22 cellular contexts compared by ENCODE assay signal in the genomic region with DNA sequence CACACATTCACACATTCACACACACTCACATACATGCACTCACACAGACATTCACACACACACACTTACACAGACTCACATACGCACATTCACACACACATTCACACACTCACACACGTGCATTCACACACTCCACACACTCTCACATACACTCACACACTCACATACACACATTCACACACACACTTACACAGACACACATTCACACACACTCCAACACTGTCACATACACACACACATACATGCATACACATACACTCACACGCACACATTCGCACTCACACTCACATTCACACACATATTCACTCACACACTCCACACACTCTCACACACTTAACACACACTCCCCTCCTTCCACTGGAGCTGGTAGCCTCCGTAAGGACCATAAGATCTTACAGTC. TPM values are rescaled to one million over a fixed set of nuclear protein-coding genes. Genes with fewer than 3 reads are reported as not detected.
DNase-seq lines count a peak whose midpoint lies in the region; FAIRE-seq and TF ChIP-seq lines count a peak whose summit lies in the region.
"Had no signal": no experiment of that assay in that cellular context is flagged by ENCODE, and none has a peak within 500 bp of the region (broad histone marks: within the 10 kb centered on the region; RNA-seq: fewer than 3 reads in every experiment).

No MANE protein-coding gene starts in this region.

- WGBS in esophagus muscularis mucosa: 64% methylated on average over 5 of the region's 5 CpGs
- WGBS in trophoblast cell (ENCODE audit: extremely low coverage, insufficient coverage, insufficient read length): 100% methylated on average over 3 of the region's 5 CpGs

- no peak overlapping the region for H4K12ac ChIP-seq in trophoblast cell (ENCODE audit: low read depth, low read length)

- H2AK5ac ChIP-seq in trophoblast cell (ENCODE audit: low read length): no peak overlapping the region

- H3K4me2 ChIP-seq in trophoblast cell (ENCODE audit: low read length): no peak overlapping the region

- H4K91ac ChIP-seq in trophoblast cell (ENCODE audit: low read depth, low read length): no peak overlapping the region

- H2BK12ac ChIP-seq in trophoblast cell (ENCODE audit: low read length): no peak overlapping the region

- no peak for TF ChIP-seq EP300 in esophagus muscularis mucosa (IDR thresholded peaks at IDR 0.05)

- TF ChIP-seq POLR2A in esophagus muscularis mucosa (IDR thresholded peaks at IDR 0.05; ENCODE audit: low read depth): no peak

- peaks cover 11 to 21% (median 14%) of the 10 kb centered on the region in 4 donors for H3K4me1 ChIP-seq in esophagus muscularis mucosa
- no peaks in the 10 kb centered on the region for H3K4me1 ChIP-seq in trophoblast cell (ENCODE audit: control insufficient read depth in 1 of 2, insufficient read depth in 2 of 2, low read length in 2 of 2)
- H3K4me1 ChIP-seq: colonic mucosa had no signal

- H3K18ac ChIP-seq in trophoblast cell (ENCODE audit: low read length): no peak overlapping the region

- POLR2A ChIA-PET in RWPE1 (lab: Yijun Ruan, JAX; ENCODE audit: low non-redundant PET): no interaction called here

- TF ChIP-seq CTCF in C4-2B (conservative IDR thresholded peaks at IDR 0.05) (no peak), RWPE1 (conservative IDR thresholded peaks at IDR 0.05; ENCODE audit: low read depth) (no peak), esophagus muscularis mucosa (IDR thresholded peaks at IDR 0.05) (no peak), D721Med (IDR thresholded peaks at IDR 0.05; ENCODE audit: insufficient read depth, missing control alignments) (no peak)

- no peak overlapping the region for H2AFZ ChIP-seq in trophoblast cell (ENCODE audit: insufficient read depth, low read length, poor library complexity)

- H3K27me3 ChIP-seq in esophagus muscularis mucosa (no peaks in the 10 kb centered on the region), trophoblast cell (ENCODE audit: insufficient read depth, low read length) (no peaks in the 10 kb centered on the region)
- H3K27me3 ChIP-seq: colonic mucosa, testis had no signal

- peak overlapping the region; percentile 23 for H3K23ac ChIP-seq in trophoblast cell (ENCODE audit: low read length)

- no peaks in the 10 kb centered on the region for H3K36me3 ChIP-seq in esophagus muscularis mucosa
- no peaks in the 10 kb centered on the region for H3K36me3 ChIP-seq in trophoblast cell (ENCODE audit: control insufficient read depth in 1 of 2, insufficient read depth in 2 of 2, low read length in 2 of 2)
- H3K36me3 ChIP-seq: colonic mucosa had no signal

- CTCF ChIA-PET in RWPE1 (lab: Yijun Ruan, JAX): interaction anchor here (0.6 to 1.5 kb wide), 3 partner anchors 45 to 567 kb away, joined by 3 to 5 read pairs (median 3); no protein-coding TSS in a partner anchor

- DNase-seq in RWPE1 (ENCODE audit: low spot score) (no peak), esophagus muscularis mucosa (ENCODE audit: extremely low spot score) (no peak), trophoblast cell (no peak), HUDEP-2 (lab: John Stamatoyannopoulos, UW; ENCODE audit: unreplicated experiment in 76 of 76) (no peak), inferior parietal cortex (ENCODE audit: extremely low spot score) (no peak), D721Med (ENCODE audit: insufficient read length, low spot score) (no peak), hypothalamus (lab: John Stamatoyannopoulos, UW) (no peak)
- DNase-seq: activated CD4-positive, CD25-positive, alpha-beta regulatory T cell treated with anti-CD3 and anti-CD28 coated beads, Interleukin-2, amount 50 U/mL, for 72 hours; activated naive CD4-positive, alpha-beta T cell treated with anti-CD3 and anti-CD28 coated beads, Interleukin-2, amount 50 U/mL, for 16 hours; activated T-cell treated with anti-CD3 and anti-CD28 coated beads, Interleukin-2, amount 50 U/mL, for 72 hours; colonic mucosa; NCI-H774; testis had no signal

- intact Hi-C loops in esophagus muscularis mucosa (cut with DNase I): no loop called here

- H3K4me3 ChIP-seq in esophagus muscularis mucosa: no peak overlapping the region
- no peak overlapping the region for H3K4me3 ChIP-seq in trophoblast cell (ENCODE audit: low read depth, low read length)
- H3K4me3 ChIP-seq: colonic mucosa, SK-N-MC, testis had no signal

- H2BK120ac ChIP-seq in trophoblast cell (ENCODE audit: insufficient read depth, low read length, poor library complexity): no peak overlapping the region

- H2BK5ac ChIP-seq in trophoblast cell (ENCODE audit: low read depth, low read length, poor library complexity): no peak overlapping the region

- peak overlapping the region; percentile 10 for H3K9ac ChIP-seq in trophoblast cell (ENCODE audit: low read length)

- no peaks in the 10 kb centered on the region for H3K9me3 ChIP-seq in esophagus muscularis mucosa
- H3K9me3 ChIP-seq in trophoblast cell (ENCODE audit: insufficient read depth, low read depth, low read length): peaks cover 3% of the 10 kb centered on the region
- H3K9me3 ChIP-seq: colonic mucosa, testis had no signal

- H4K8ac ChIP-seq in trophoblast cell (ENCODE audit: low read depth, low read length): no peak overlapping the region

- H3K27ac ChIP-seq in C4-2B (peak overlapping the region; percentile 2; the same call in 1 of the 2 replicates), RWPE1 (peak overlapping the region; percentile 90), esophagus muscularis mucosa (replicated peaks in 1 of 4) (peak overlapping the region in 3 of 4 donors; percentile 35 to 64 (median 48)), trophoblast cell (ENCODE audit: low read depth, low read length) (no peak overlapping the region)
- H3K27ac ChIP-seq: colonic mucosa, SK-N-MC, testis had no signal

- H3K4ac ChIP-seq in trophoblast cell (ENCODE audit: low read depth, low read length): no peak overlapping the region

- H3K79me2 ChIP-seq in trophoblast cell (ENCODE audit: control insufficient read depth, insufficient read depth, low read length, poor library complexity): no peaks in the 10 kb centered on the region

- no peak overlapping the region for H3K14ac ChIP-seq in trophoblast cell (ENCODE audit: low read length)

- no peaks in the 10 kb centered on the region for H3K79me1 ChIP-seq in trophoblast cell (ENCODE audit: low read length)

- no peak for FAIRE-seq in D721Med (lab: Jason Lieb, UNC)
- FAIRE-seq: endometrium, GM19239 had no signal

RNA-seq across cellular contexts. Expression of gene CAMK2A, which starts 26.2 kb away (rescaled TPM):
- total RNA-seq in esophagus muscularis mucosa: 1 to 10 TPM; 2.5 to 8.0 (median 3.8) TPM
- polyA plus RNA-seq in trophoblast cell (2013): 0.21 and 0.40 TPM in 2 replicates
- total RNA-seq: activated CD8-positive, alpha-beta memory T cell treated with anti-CD3 and anti-CD28 coated beads for 36 hours; activated T-cell treated with anti-CD3 and anti-CD28 coated beads, Interleukin-2, amount 50 U/mL, for 72 hours; natural killer cell treated with Interleukin-12 subunit alpha and Interleukin-12 subunit beta and Interleukin-15 and Interleukin-18, amount 100 ng/mL, for 72 hours; OCI-LY7; pulmonary artery endothelial cell had no signal
- polyA plus RNA-seq: IgD-negative memory B cell had no signal

RNA-seq across cellular contexts. Expression of gene ARSI, which starts 39.4 kb away (rescaled TPM):
- 10 to 100 TPM in 3 of 4 donors, 1 to 10 TPM in 1; 5.8 to 20.6 (median 10.1) TPM for total RNA-seq in esophagus muscularis mucosa
- 5.1 and 5.3 TPM in 2 replicates for polyA plus RNA-seq in trophoblast cell (2013)
- total RNA-seq: activated CD8-positive, alpha-beta memory T cell treated with anti-CD3 and anti-CD28 coated beads for 36 hours; activated T-cell treated with anti-CD3 and anti-CD28 coated beads, Interleukin-2, amount 50 U/mL, for 72 hours; natural killer cell treated with Interleukin-12 subunit alpha and Interleukin-12 subunit beta and Interleukin-15 and Interleukin-18, amount 100 ng/mL, for 72 hours; OCI-LY7; pulmonary artery endothelial cell had no signal
- polyA plus RNA-seq: IgD-negative memory B cell had no signal
